Comparison of ENCODE assay signal across 15 cellular contexts in genomic region chr9:85401998-85402397, GRCh38.
DNase-seq lines count a peak whose midpoint lies in the region; ATAC-seq and TF ChIP-seq lines count a peak whose summit lies in the region.
"Had no signal": no experiment of that assay in that cellular context is flagged by ENCODE, and none has a peak within 500 bp of the region (broad histone marks: within the 10 kb centered on the region; RNA-seq: fewer than 3 reads in every experiment).

No MANE protein-coding gene starts in this region.

- H3K27ac ChIP-seq in HEK293 (ENCODE audit: extremely low read depth, low read depth, low read length), result peak overlapping the region; percentile 63
- H3K27ac ChIP-seq in VCaP, result peak overlapping the region; percentile 54
- H3K27ac ChIP-seq: HL-60, PC-9, stomach had no signal

- H3K9me3 ChIP-seq in HEK293 (ENCODE audit: control insufficient read depth, insufficient read depth, low read depth, low read length), result no peaks in the 10 kb centered on the region

- H3K36me3 ChIP-seq in HEK293 (ENCODE audit: control insufficient read depth in 2 of 2, insufficient read depth in 1 of 2, low read length in 2 of 2), result no peaks in the 10 kb centered on the region
- H3K36me3 ChIP-seq: stomach had no signal

- H3K4me3 ChIP-seq in AG09309 (ENCODE audit: control insufficient read depth, low read depth, low read length) (no peak overlapping the region), HEK293 (ENCODE audit: low read depth, low read length) (no peak overlapping the region)
- H3K4me3 ChIP-seq: PC-9, stomach had no signal

- POLR2A ChIA-PET in HEK293 (lab: Yijun Ruan, JAX), result no interaction called here

- peaks cover 13% of the 10 kb centered on the region for H3K4me1 ChIP-seq in HEK293 (ENCODE audit: control insufficient read depth, insufficient read depth, low read length)
- H3K4me1 ChIP-seq: stomach had no signal

- CTCF ChIA-PET in HEK293 (lab: Yijun Ruan, JAX), result interaction anchor here (1.2 kb wide), 1 partner anchor 23 kb away, joined by 4 read pairs; no protein-coding TSS in a partner anchor

- peak; percentile 35 for DNase-seq in AG09309 (ENCODE audit: low read depth)
- peak; percentile 62 for DNase-seq in islet precursor cell
- no peak for DNase-seq in midbrain (lab: John Stamatoyannopoulos, UW)
- no peak for DNase-seq in NCI-H1694 (lab: John Stamatoyannopoulos, UW)
- no peak for DNase-seq in GDM1 (lab: John Stamatoyannopoulos, UW)
- DNase-seq: activated CD4-positive, alpha-beta T cell treated with anti-CD3 and anti-CD28 coated beads for 48 hours; NCI-H1092 treated with DMSO at 0.1 percent for 48 hours; NCI-H526 treated with DMSO at 0.1 percent for 48 hours; PC-9; stimulated activated CD4-positive, alpha-beta T cell treated with anti-CD3 and anti-CD28 coated beads, Interleukin-2, amount 100 ng/mL, for 48 hours; stomach had no signal

- TF ChIP-seq CTCF in AG09309 (IDR thresholded peaks at IDR 0.05; ENCODE audit: control insufficient read depth, insufficient read depth, low read depth, low read length, missing control alignments) (no peak), HEK293 (tag by site-specific recombination; IDR thresholded peaks at IDR 0.05) (no peak), VCaP (conservative IDR thresholded peaks at IDR 0.05) (no peak)

- no peak for ATAC-seq in HG03432 (IDR thresholded peaks at IDR 0.05; ENCODE audit: unreplicated experiment)

TF ChIP-seq in HEK293, 187 proteins besides CTCF, POLR2A, EP300 and RAD21 (continues in another document):
- TF ChIP-seq ZNF302 (tag by site-specific recombination; IDR thresholded peaks at IDR 0.05; ENCODE audit: low read depth), result 0 out of 2 replicates have a peak, but pooled peaks have one; percentile 25
- TF ChIP-seq ZNF488 (tag by site-specific recombination; IDR thresholded peaks at IDR 0.05), result peak; percentile 85
- TF ChIP-seq BCL11A (tag by site-specific recombination; IDR thresholded peaks at IDR 0.05; ENCODE audit: low read depth), result peak; percentile 91
- no peak for TF ChIP-seq PRDM2 (tag by site-specific recombination; IDR thresholded peaks at IDR 0.05; ENCODE audit: borderline replicate concordance)
- TF ChIP-seq ZNF335 (tag by site-specific recombination; conservative IDR thresholded peaks at IDR 0.05), result peak; percentile 27; the same call in 1 of the 2 replicates
- TF ChIP-seq ZNF19 (tag by site-specific recombination; IDR thresholded peaks at IDR 0.05; ENCODE audit: low read depth), result peak; percentile 30; the same call in 1 of the 2 replicates
- 0 out of 2 replicates have a peak, but pooled peaks have one; percentile 19 for TF ChIP-seq PATZ1 (tag by site-specific recombination; IDR thresholded peaks at IDR 0.05)
- TF ChIP-seq KLF16 (tag by site-specific recombination; IDR thresholded peaks at IDR 0.05), result 0 out of 2 replicates have a peak, but pooled peaks have one; percentile 41
- TF ChIP-seq ZNF585B (tag by site-specific recombination; IDR thresholded peaks at IDR 0.05), result no peak
- peak; percentile 88 for TF ChIP-seq ZNF629 (tag by site-specific recombination; IDR thresholded peaks at IDR 0.05)
- peak; percentile 87 for TF ChIP-seq ZXDB (tag by site-specific recombination; IDR thresholded peaks at IDR 0.05)
- TF ChIP-seq IKZF3 (tag by site-specific recombination; IDR thresholded peaks at IDR 0.05), result peak; percentile 58; the same call in 1 of the 2 replicates
- TF ChIP-seq ZSCAN4 (tag by site-specific recombination; IDR thresholded peaks at IDR 0.05), result no peak
- TF ChIP-seq ZNF544 (tag by site-specific recombination; IDR thresholded peaks at IDR 0.05), result no peak
- TF ChIP-seq ZNF324 (tag by site-specific recombination; IDR thresholded peaks at IDR 0.05), result no peak
- TF ChIP-seq ZNF391 (tag by site-specific recombination; IDR thresholded peaks at IDR 0.05; ENCODE audit: borderline replicate concordance, low read depth), result peak; percentile 69; the same call in 1 of the 2 replicates
- TF ChIP-seq KLF8 (tag by site-specific recombination; IDR thresholded peaks at IDR 0.05), result no peak
- peak; percentile 84 for TF ChIP-seq GLI2 (tag by site-specific recombination; IDR thresholded peaks at IDR 0.05; ENCODE audit: borderline replicate concordance, low read depth)
- TF ChIP-seq ZNF239 (tag by site-specific recombination; IDR thresholded peaks at IDR 0.05), result 0 out of 2 replicates have a peak, but pooled peaks have one; percentile 45
- no peak for TF ChIP-seq SP3 (tag by site-specific recombination; IDR thresholded peaks at IDR 0.05)
- TF ChIP-seq MZF1 (tag by site-specific recombination; IDR thresholded peaks at IDR 0.05; ENCODE audit: borderline replicate concordance), result peak; percentile 79
- TF ChIP-seq ZNF792 (tag by site-specific recombination; IDR thresholded peaks at IDR 0.05), result no peak

Comparison
In these comparisons a context has a peak if more than half of its experiments do, and no peak if none do; other contexts are left out.
1. DNase-seq: peak in AG09309 (single experiment) and islet precursor cell (single experiment); none in midbrain (single experiment), NCI-H1694 (single experiment) and GDM1 (single experiment).